Comparison of ENCODE assay signal across 1 cellular context in the genomic region with DNA sequence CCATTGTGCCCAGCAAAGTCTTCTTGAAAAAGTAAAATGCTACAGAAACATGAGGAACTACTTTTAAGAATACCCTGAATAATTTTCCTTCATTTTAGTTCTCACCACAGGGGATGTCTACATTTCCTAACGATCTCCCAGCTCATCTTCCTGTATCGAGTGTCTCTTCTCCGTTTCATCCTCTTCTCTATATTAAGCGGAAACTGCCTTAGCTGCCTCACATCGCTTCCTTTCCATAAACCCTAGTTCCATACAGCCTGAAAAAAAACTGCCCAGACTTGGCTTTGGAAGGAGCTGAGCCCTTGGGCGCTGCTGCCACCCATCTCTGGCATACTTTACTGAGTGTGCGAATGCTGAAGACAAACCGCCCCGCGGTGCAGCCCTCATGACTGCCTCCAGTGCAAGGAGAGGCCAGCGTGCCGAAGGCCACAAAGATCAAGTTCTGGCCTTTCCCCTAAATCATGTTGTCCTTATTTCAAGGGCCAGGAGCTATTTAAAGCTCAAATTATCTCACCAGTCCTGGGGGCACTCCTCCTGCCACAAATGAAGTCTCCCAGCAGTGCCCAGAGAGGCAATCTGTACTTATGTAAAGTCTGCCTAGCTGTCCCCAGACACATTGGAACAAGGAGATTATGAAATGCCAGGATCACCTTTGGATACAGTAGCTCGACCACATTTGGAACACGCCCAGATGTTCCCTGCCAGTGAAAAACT.
TF ChIP-seq lines count a peak whose summit lies in the region.

No MANE protein-coding gene starts in this region.

TF ChIP-seq in HepG2, 621 proteins besides CTCF, POLR2A, EP300 and RAD21:
- TF ChIP-seq, protein P1, sequence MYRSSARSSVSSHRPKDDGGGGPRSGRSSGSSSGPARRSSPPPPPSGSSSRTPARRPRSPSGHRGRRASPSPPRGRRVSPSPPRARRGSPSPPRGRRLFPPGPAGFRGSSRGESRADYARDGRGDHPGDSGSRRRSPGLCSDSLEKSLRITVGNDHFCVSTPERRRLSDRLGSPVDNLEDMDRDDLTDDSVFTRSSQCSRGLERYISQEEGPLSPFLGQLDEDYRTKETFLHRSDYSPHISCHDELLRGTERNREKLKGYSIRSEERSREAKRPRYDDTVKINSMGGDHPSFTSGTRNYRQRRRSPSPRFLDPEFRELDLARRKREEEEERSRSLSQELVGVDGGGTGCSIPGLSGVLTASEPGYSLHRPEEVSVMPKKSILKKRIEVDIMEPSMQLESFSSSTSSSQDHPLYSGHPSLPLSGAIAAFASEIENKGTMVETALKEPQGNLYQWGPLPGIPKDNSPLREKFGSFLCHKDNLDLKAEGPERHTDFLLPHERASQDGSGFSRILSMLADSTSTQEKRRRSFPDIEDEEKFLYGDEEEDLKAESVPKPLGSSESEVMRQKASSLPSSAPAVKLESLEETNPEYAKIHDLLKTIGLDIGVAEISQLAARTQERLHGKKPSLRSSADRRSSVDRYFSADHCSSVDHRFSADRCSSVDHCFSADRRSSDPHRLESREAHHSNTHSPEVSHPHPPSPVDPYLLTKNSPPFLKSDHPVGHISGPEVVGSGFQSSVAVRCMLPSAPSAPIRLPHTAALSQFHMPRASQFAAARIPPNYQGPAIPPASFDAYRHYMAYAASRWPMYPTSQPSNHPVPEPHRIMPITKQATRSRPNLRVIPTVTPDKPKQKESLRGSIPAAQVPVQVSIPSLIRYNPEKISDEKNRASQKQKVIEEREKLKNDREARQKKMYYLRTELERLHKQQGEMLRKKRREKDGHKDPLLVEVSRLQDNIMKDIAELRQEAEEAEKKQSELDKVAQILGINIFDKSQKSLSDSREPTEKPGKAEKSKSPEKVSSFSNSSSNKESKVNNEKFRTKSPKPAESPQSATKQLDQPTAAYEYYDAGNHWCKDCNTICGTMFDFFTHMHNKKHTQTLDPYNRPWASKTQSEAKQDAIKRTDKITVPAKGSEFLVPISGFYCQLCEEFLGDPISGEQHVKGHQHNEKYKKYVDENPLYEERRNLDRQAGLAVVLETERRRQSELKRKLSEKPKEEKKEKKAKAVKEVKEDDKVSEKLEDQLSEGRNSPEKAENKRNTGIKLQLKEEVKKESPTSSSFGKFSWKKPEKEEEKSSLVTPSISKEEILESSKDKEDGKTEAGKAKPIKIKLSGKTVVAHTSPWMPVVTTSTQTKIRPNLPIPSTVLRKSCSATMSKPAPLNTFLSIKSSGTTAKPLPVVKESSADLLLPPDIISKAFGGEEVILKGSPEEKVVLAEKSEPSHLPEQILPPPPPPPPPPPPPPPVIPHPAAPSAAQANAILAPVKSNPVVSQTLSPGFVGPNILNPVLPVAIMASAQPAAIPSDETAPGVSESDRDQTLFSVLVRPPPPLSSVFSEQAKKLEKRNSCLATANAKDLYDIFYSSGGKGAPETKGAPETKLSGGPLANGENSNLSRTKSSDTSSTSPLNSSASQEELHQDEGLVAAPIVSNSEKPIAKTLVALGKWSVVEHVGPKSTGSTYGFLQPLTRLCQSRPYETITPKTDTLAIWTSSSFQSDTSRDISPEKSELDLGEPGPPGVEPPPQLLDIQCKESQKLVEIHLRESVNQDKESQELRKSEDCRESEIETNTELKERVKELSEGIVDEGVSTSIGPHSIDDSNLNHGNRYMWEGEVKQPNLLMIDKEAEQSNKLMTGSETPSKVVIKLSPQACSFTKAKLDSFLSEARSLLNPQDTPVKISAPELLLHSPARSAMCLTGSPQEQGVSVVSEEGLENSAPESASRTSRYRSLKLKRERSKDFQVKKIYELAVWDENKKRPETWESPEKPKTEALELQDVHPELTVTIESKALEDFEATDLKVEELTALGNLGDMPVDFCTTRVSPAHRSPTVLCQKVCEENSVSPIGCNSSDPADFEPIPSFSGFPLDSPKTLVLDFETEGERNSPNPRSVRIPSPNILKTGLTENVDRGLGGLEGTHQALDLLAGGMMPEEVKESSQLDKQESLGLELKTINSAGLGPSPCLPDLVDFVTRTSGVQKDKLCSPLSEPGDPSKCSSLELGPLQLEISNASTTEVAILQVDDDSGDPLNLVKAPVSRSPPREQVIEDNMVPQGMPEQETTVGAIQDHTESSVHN (CRISPR knock-in tag; IDR thresholded peaks at IDR 0.05): no peak
